Comparison of ENCODE assay signal across 9 cellular contexts in the genomic region with DNA sequence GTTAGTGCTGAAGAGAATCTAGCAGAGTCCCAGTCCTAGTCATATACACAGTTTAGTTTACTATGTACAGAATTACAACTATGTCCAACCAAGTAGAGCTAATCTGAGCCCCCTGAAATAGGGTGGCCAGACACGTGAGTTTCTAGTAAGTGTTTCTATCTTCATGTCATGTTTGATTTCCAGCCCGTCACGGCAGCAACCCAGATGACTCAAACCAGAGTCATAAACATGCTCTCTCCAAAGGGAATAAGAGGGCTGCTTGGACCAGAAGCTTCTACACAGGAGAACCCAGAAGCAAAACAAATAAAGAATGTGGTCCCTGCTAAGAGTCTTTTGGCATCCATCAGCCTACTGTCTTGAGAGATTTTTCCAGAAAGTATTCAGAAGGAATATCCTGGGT.
DNase-seq lines count a peak whose midpoint lies in the region; ATAC-seq, FAIRE-seq and TF ChIP-seq lines count a peak whose summit lies in the region.
"Had no signal": no experiment of that assay in that cellular context is flagged by ENCODE, and none has a peak within 500 bp of the region (broad histone marks: within the 10 kb centered on the region; RNA-seq: fewer than 3 reads in every experiment).

No MANE protein-coding gene starts in this region.

- H3K27ac ChIP-seq in hepatocyte = peak overlapping the region; percentile 88
- H3K27ac ChIP-seq in transverse colon = peak overlapping the region; percentile 49 to 73 (median 64)
- no peak overlapping the region for H3K27ac ChIP-seq in pancreas

- no peaks in the 10 kb centered on the region for H3K36me3 ChIP-seq in hepatocyte (replicated peaks; ENCODE audit: insufficient read depth, low read depth)
- no peaks in the 10 kb centered on the region for H3K36me3 ChIP-seq in transverse colon
- no peaks in the 10 kb centered on the region for H3K36me3 ChIP-seq in pancreas

- H3K4me3 ChIP-seq in hepatocyte (no peak overlapping the region), transverse colon (no peak overlapping the region), pancreas (no peak overlapping the region)

- no peaks in the 10 kb centered on the region for H4K20me1 ChIP-seq in hepatocyte (ENCODE audit: insufficient read depth, poor library complexity, severe bottlenecking)

- H3K4me2 ChIP-seq in hepatocyte = no peak overlapping the region

- H3K79me2 ChIP-seq in hepatocyte = peaks cover 16% of the 10 kb centered on the region

- H3K9me3 ChIP-seq in hepatocyte (ENCODE audit: low read depth) = no peaks in the 10 kb centered on the region
- no peaks in the 10 kb centered on the region for H3K9me3 ChIP-seq in transverse colon
- H3K9me3 ChIP-seq in pancreas = no peaks in the 10 kb centered on the region

- TF ChIP-seq EP300 in transverse colon (IDR thresholded peaks at IDR 0.05; ENCODE audit: low read depth) = no peak

- intact Hi-C loops in transverse colon (cut with DNase I; ENCODE audit: low total_unique reads) (no loop called here), pancreas (cut with DNase I) (no loop called here)

- TF ChIP-seq CTCF in hepatocyte (IDR thresholded peaks at IDR 0.05; ENCODE audit: poor library complexity) = no peak
- TF ChIP-seq CTCF in transverse colon (IDR thresholded peaks at IDR 0.05) = no peak
- no peak for TF ChIP-seq CTCF in pancreas (IDR thresholded peaks at IDR 0.05)

- no peak for ATAC-seq in HG03439 (IDR thresholded peaks at IDR 0.05; ENCODE audit: unreplicated experiment)
- ATAC-seq in GM21526 (IDR thresholded peaks at IDR 0.05; ENCODE audit: low FRiP score, unreplicated experiment) = no peak
- ATAC-seq in pancreas = no peak
- ATAC-seq: Panc1 had no signal

- no peaks in the 10 kb centered on the region for H3K9me2 ChIP-seq in hepatocyte (replicated peaks; ENCODE audit: insufficient read depth)

- in situ Hi-C loops in transverse colon (cut with MboI; ENCODE audit: low pct_ligation_motif_present in 1 of 4, low pct_unique_long_range_greater_than_20kb in 1 of 4, low sequenced_read_pairs in 3 of 4) = no loop called here

- no peak overlapping the region for H2AFZ ChIP-seq in hepatocyte

- H3K27me3 ChIP-seq in hepatocyte = no peaks in the 10 kb centered on the region
- no peaks in the 10 kb centered on the region for H3K27me3 ChIP-seq in transverse colon
- no peaks in the 10 kb centered on the region for H3K27me3 ChIP-seq in pancreas

- FAIRE-seq in pancreas (lab: Jason Lieb, UNC) = no peak

- 34% methylated on average over 3 of the region's 3 CpGs for WGBS in hepatocyte (ENCODE audit: low lambda C conversion rate, missing lambda C conversion rate)
- WGBS in transverse colon (ENCODE audit: low coverage in 1 of 2), 2 donors = 52 to 58% methylated on average over 2 to 3 of the region's 3 CpGs
- whole genome bisulfite sequencing in pancreas, 2 donors = 73 to 82% methylated on average over 3 of the region's 3 CpGs

- TF ChIP-seq POLR2A in transverse colon (IDR thresholded peaks at IDR 0.05) = no peak

- peak; percentile 53 for DNase-seq in HS-5 (ENCODE audit: low read depth)
- DNase-seq in brain pericyte (ENCODE audit: low read depth, low spot score) = peak; percentile 6
- no peak for DNase-seq in hepatocyte (ENCODE audit: low spot score)
- DNase-seq in transverse colon = no peak
- no peak for DNase-seq in pancreas
- DNase-seq: NCI-H2029 had no signal

- H3K4me1 ChIP-seq in hepatocyte (ENCODE audit: insufficient read depth) = peaks cover 27% of the 10 kb centered on the region
- H3K4me1 ChIP-seq in transverse colon = peaks cover 0 to 30% (median 18%) of the 10 kb centered on the region in 4 donors
- no peaks in the 10 kb centered on the region for H3K4me1 ChIP-seq in pancreas

Comparison
In these comparisons a context has a peak if more than half of its experiments do, and no peak if none do; other contexts are left out.
1. DNase-seq: peak in HS-5 (single experiment) and brain pericyte (single experiment); none in hepatocyte (single experiment), transverse colon (single experiment) and pancreas (0 of 6).
2. H3K27ac ChIP-seq: peak in hepatocyte (single experiment) and transverse colon (4 of 4); none in pancreas (0 of 4).